Comparison of ENCODE assay signal across 34 cellular contexts in genomic region chr4:166140951-166141350, GRCh38.
"Had no signal": no experiment of that assay in that cellular context is flagged by ENCODE, and none has a peak within 500 bp of the region (broad histone marks: within the 10 kb centered on the region; RNA-seq: fewer than 3 reads in every experiment).

No MANE protein-coding gene starts in this region.

- H3K4me3 ChIP-seq: MG63 had no signal

- H3K27ac ChIP-seq: KMS-11 had no signal

- H3K9me3 ChIP-seq: MG63 had no signal

- DNase-seq: Karpas-422, Kasumi-1, MG63, MM.1S, MV-4-11, NCI-H1048, NCI-H1092, NCI-H1092 treated with DMSO at 0.1 percent for 48 hours, NCI-H1105, NCI-H1105 treated with DMSO at 0.1 percent for 48 hours, NCI-H1417, NCI-H1417 treated with DMSO at 0.1 percent for 48 hours, NCI-H1436, NCI-H1436 treated with DMSO at 0.1 percent for 48 hours, NCI-H146, NCI-H1694, NCI-H1694 treated with DMSO at 0.1 percent for 48 hours, NCI-H187, NCI-H187 treated with DMSO at 0.1 percent for 48 hours, NCI-H1930, NCI-H2029, NCI-H2029 treated with DMSO at 0.1 percent for 48 hours, NCI-H2081, NCI-H2081 treated with DMSO at 0.1 percent for 48 hours, NCI-H2107, NCI-H2171, NCI-H2171 treated with DMSO at 0.1 percent for 48 hours, NCI-H2227 treated with DMSO at 0.1 percent for 48 hours, NCI-H226, NCI-H345, NCI-H446, NCI-H446 treated with DMSO at 0.1 percent for 48 hours, NCI-H510A had no signal

- H3K27me3 ChIP-seq: MG63 had no signal

- H3K4me2 ChIP-seq: KMS-11 had no signal

- H3K36me3 ChIP-seq: MG63 had no signal

- H3K9ac ChIP-seq: KMS-11 had no signal
